In the genomic region with DNA sequence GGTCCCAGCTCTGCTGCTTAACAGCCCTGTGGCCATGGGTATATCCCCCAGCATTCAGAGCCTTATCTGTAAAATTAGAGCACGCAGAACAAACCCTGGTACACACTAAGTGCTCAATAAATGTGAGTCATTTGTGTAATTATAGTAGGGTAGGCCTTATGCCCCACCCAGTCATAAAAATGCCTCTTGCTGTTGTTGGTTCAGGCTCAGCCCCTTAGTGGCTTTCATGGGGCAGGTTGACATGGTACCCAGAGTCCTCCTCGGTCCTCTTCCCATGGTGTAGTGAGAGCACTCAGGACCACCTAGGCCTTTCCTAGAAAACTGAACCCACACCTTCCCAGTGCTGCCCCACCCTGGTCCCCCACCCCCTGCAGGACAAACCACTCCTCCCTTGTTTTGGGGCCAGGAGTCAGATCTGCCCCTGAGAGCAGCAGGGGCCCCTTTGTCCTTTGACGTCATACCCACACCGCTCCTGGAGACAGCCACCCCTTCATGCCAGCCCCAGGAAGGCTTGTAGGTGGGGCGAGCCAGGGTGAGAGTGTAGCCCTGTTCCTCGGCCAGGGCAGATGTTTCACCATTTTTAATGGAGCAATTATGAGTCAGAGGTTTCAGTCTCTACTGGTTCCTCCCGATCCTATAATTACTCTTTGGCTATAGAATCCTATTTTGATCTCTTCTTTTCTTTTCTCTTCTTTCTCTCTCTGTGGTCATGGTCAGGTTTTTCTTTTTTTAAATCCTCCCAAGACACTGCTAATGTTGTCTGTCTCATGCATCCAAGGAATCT, we compare ENCODE assay signal across 8 cellular contexts. TPM values are rescaled to one million over a fixed set of nuclear protein-coding genes. Genes with fewer than 3 reads are reported as not detected.
DNase-seq lines count a peak whose midpoint lies in the region; ATAC-seq and TF ChIP-seq lines count a peak whose summit lies in the region.

No MANE protein-coding gene starts in this region.

- DNase-seq in AG04450 (ENCODE audit: low read depth, low spot score) (no peak), H4 (ENCODE audit: low spot score) (peak; percentile 100), RWPE2 (ENCODE audit: low spot score) (peak; percentile 98), chondrocyte (ENCODE audit: low spot score) (no peak), lung microvascular endothelial cell (ENCODE audit: low read depth in 2 of 2) (peak; percentile 44 to 74), upper lobe of right lung (peak; percentile 79)

- peaks cover 76% of the 10 kb centered on the region for H3K4me1 ChIP-seq in RWPE2 (ENCODE audit: insufficient read depth, poor library complexity, severe bottlenecking)
- peaks cover 93% of the 10 kb centered on the region for H3K4me1 ChIP-seq in upper lobe of right lung

- peaks cover 62% of the 10 kb centered on the region for H3K36me3 ChIP-seq in RWPE2 (ENCODE audit: low read depth)
- H3K36me3 ChIP-seq in upper lobe of right lung = no peaks in the 10 kb centered on the region

- peaks cover 4% of the 10 kb centered on the region; the same call in 1 of the 2 replicates for H3K9me3 ChIP-seq in AG04450 (ENCODE audit: control insufficient read depth, insufficient read depth, low read length)
- no peaks in the 10 kb centered on the region for H3K9me3 ChIP-seq in RWPE2 (ENCODE audit: severe bottlenecking)
- no peaks in the 10 kb centered on the region for H3K9me3 ChIP-seq in upper lobe of right lung

- H3K27ac ChIP-seq in AG04450 (ENCODE audit: low read depth, low read length) (peak overlapping the region; percentile 99), RWPE2 (ENCODE audit: poor library complexity, severe bottlenecking) (peak overlapping the region; percentile 99), upper lobe of right lung (peak overlapping the region; percentile 80)

- peak overlapping the region; percentile 31 for H3K4me3 Mint-ChIP-seq in chondrocyte (ENCODE audit: unreplicated experiment)

- H3K27ac Mint-ChIP-seq in chondrocyte (ENCODE audit: unreplicated experiment) = peak overlapping the region; percentile 99

- H3K4me1 Mint-ChIP-seq in chondrocyte (ENCODE audit: low read depth) = peaks cover 91% of the 10 kb centered on the region

- intact Hi-C loops in upper lobe of right lung (cut with DNase I) = no loop called here

- H3K9me3 Mint-ChIP-seq in chondrocyte (ENCODE audit: low read depth) = peaks cover 2% of the 10 kb centered on the region

- no peaks in the 10 kb centered on the region for H3K27me3 Mint-ChIP-seq in chondrocyte (ENCODE audit: low read depth)

- H3K36me3 Mint-ChIP-seq in chondrocyte (ENCODE audit: low read depth) = peaks cover 23% of the 10 kb centered on the region

- TF ChIP-seq CTCF in AG04450 (IDR thresholded peaks at IDR 0.05; ENCODE audit: low read depth, low read length) = no peak
- no peak for TF ChIP-seq CTCF in RWPE2 (IDR thresholded peaks at IDR 0.05; ENCODE audit: poor library complexity, severe bottlenecking)
- TF ChIP-seq CTCF in chondrocyte (IDR thresholded peaks at IDR 0.05) = peak; percentile 18
- TF ChIP-seq CTCF in upper lobe of right lung (IDR thresholded peaks at IDR 0.05) = no peak

- peak; percentile 60 for ATAC-seq in RWPE2 (ENCODE audit: low read depth)
- ATAC-seq in upper lobe of right lung = peak; percentile 66
- no peak for ATAC-seq in GM18909 (IDR thresholded peaks at IDR 0.05; ENCODE audit: poor library complexity, unreplicated experiment)
- no peak for ATAC-seq in GM21723 (IDR thresholded peaks at IDR 0.05; ENCODE audit: unreplicated experiment)

- POLR2A ChIA-PET in AG04450 (lab: Yijun Ruan, JAX) = interaction anchor here (0.9 to 1.6 kb wide), 7 partner anchors 8 to 37 kb away, joined by 3 to 7 read pairs (median 5); a partner anchor contains a TSS

- CTCF ChIA-PET in AG04450 (lab: Charles Lee) = no interaction called here

- H3K4me3 ChIP-seq in AG04450 (ENCODE audit: low read depth, low read length) = no peak overlapping the region
- H3K4me3 ChIP-seq in RWPE2 (ENCODE audit: severe bottlenecking) = no peak overlapping the region
- no peak overlapping the region for H3K4me3 ChIP-seq in upper lobe of right lung

- H3K27me3 ChIP-seq in AG04450 (ENCODE audit: control insufficient read depth, insufficient read depth, low read length) = no peaks in the 10 kb centered on the region
- H3K27me3 ChIP-seq in RWPE2 (ENCODE audit: insufficient read depth, poor library complexity, severe bottlenecking) = no peaks in the 10 kb centered on the region
- no peaks in the 10 kb centered on the region for H3K27me3 ChIP-seq in upper lobe of right lung

RNA-seq across cellular contexts. Expression of a gene that starts 36.8 kb away (rescaled TPM):
- polyA plus RNA-seq in AG04450 (2011; rRNA removed) = 300 and 359 TPM in 2 replicates
- polyA minus RNA-seq in AG04450 (2011; rRNA and poly(A)+ RNA removed) = 243 and 327 TPM in 2 replicates
- 157 and 262 TPM in 2 replicates for total RNA-seq in H4 (2014; rRNA removed; shearing (Covaris generic))
- total RNA-seq in chondrocyte (641 to 921 TPM (median 917 TPM) in 3 replicates), lung microvascular endothelial cell (131 and 136 TPM in 2 replicates), upper lobe of right lung (565 TPM)

Comparison
In these comparisons a context has a peak if more than half of its experiments do, and no peak if none do; other contexts are left out.
1. DNase-seq: peak in H4 (single experiment), RWPE2 (single experiment), lung microvascular endothelial cell (2 of 2) and upper lobe of right lung (single experiment); none in AG04450 (single experiment) and chondrocyte (single experiment).
2. ATAC-seq: peak in RWPE2 (single experiment) and upper lobe of right lung (single experiment); none in GM18909 (single experiment) and GM21723 (single experiment).
3. Peak in every context shown above with its lines, with median percentiles within 50 percentile points of each other: H3K27ac ChIP-seq.